ENCODE assay signal across 16 cellular contexts in genomic region chr19:35801828-35802227, GRCh38. TPM values are rescaled to one million over a fixed set of nuclear protein-coding genes. Genes with fewer than 3 reads are reported as not detected.
DNase-seq lines count a peak whose midpoint lies in the region; ATAC-seq and TF ChIP-seq lines count a peak whose summit lies in the region.
"Had no signal": no experiment of that assay in that cellular context is flagged by ENCODE, and none has a peak within 500 bp of the region (broad histone marks: within the 10 kb centered on the region; RNA-seq: fewer than 3 reads in every experiment).

No MANE protein-coding gene starts in this region.

- no peaks in the 10 kb centered on the region for H3K9me3 ChIP-seq in HEK293 (ENCODE audit: control insufficient read depth, insufficient read depth, low read depth, low read length)
- no peaks in the 10 kb centered on the region for H3K9me3 ChIP-seq in osteoblast (ENCODE audit: low read depth, low read length)
- peaks cover 0 to 4% (median 0%) of the 10 kb centered on the region in 12 donors for H3K9me3 ChIP-seq in heart left ventricle
- H3K9me3 ChIP-seq: BE2C, Caco-2 had no signal

- H3K4me3 ChIP-seq in HEK293 (ENCODE audit: low read depth, low read length) = no peak overlapping the region
- no peak overlapping the region for H3K4me3 ChIP-seq in osteoblast (ENCODE audit: insufficient read depth, low read length)
- no peak overlapping the region for H3K4me3 ChIP-seq in heart left ventricle
- H3K4me3 ChIP-seq: GM23338 had no signal

- H4K20me1 ChIP-seq in osteoblast (ENCODE audit: insufficient read depth, low read length) = no peaks in the 10 kb centered on the region

- no peak for TF ChIP-seq POLR2A in heart left ventricle (IDR thresholded peaks at IDR 0.05)

- WGBS in heart left ventricle, 4 donors = 48 to 65% (median 62%) methylated on average over 3 of the region's 3 CpGs

- H3K27me3 ChIP-seq in osteoblast (ENCODE audit: insufficient read depth, low read length) = peaks cover 14% of the 10 kb centered on the region
- H3K27me3 ChIP-seq in heart left ventricle = peaks cover 3 to 68% (median 16%) of the 10 kb centered on the region in 9 donors
- H3K27me3 ChIP-seq: BE2C had no signal

- no peaks in the 10 kb centered on the region for H3K36me3 ChIP-seq in HEK293 (ENCODE audit: control insufficient read depth in 2 of 2, insufficient read depth in 1 of 2, low read length in 2 of 2)
- H3K36me3 ChIP-seq in osteoblast (ENCODE audit: insufficient read depth, low read length) = no peaks in the 10 kb centered on the region
- H3K36me3 ChIP-seq in heart left ventricle = no peaks in the 10 kb centered on the region
- H3K36me3 ChIP-seq: BE2C had no signal

- H3K4me1 ChIP-seq in HEK293 (ENCODE audit: control insufficient read depth, insufficient read depth, low read length) (no peaks in the 10 kb centered on the region), osteoblast (ENCODE audit: insufficient read depth, low read length) (no peaks in the 10 kb centered on the region), heart left ventricle (peaks cover 0 to 7% (median 0%) of the 10 kb centered on the region in 12 donors)
- H3K4me1 ChIP-seq: BE2C, Caco-2 had no signal

- POLR2A ChIA-PET in HEK293 (lab: Yijun Ruan, JAX) = interaction anchor here (0.5 kb wide), 1 partner anchor 212 kb away, joined by 3 read pairs; the partner anchor contains the start of gene ALKBH6

- H2AFZ ChIP-seq in osteoblast (ENCODE audit: low read length) = no peak overlapping the region
- H2AFZ ChIP-seq: GM23338 had no signal

- CTCF ChIA-PET in HEK293 (lab: Yijun Ruan, JAX) = interaction anchor here (0.6 to 2.7 kb wide), 6 partner anchors 10 to 47 kb away, joined by 3 to 15 read pairs (median 4); no protein-coding TSS in a partner anchor

- intact Hi-C loops in heart left ventricle (cut with DNase I) = no loop called here

- no peaks in the 10 kb centered on the region for H3K79me2 ChIP-seq in osteoblast (ENCODE audit: insufficient read depth, low read length)

- no peak for TF ChIP-seq CTCF in HEK293 (tag by site-specific recombination; IDR thresholded peaks at IDR 0.05)
- no peak for TF ChIP-seq CTCF in osteoblast (IDR thresholded peaks at IDR 0.05; ENCODE audit: extremely low read depth, low read depth, low read length)
- no peak for TF ChIP-seq CTCF in heart left ventricle (IDR thresholded peaks at IDR 0.05)

- DNase-seq in osteoblast (ENCODE audit: insufficient read length, low spot score, missing footprints) = peak; percentile 27
- DNase-seq in NCI-H2107 (lab: John Stamatoyannopoulos, UW) = no peak
- DNase-seq in heart left ventricle = no peak
- DNase-seq: ACHN; BE2C; Caco-2; CD4-positive, alpha-beta T cell; DMS153; DMS79; GDM1 had no signal

- H3K27ac ChIP-seq in HEK293 (ENCODE audit: extremely low read depth, low read depth, low read length) (no peak overlapping the region), osteoblast (ENCODE audit: low read depth, low read length) (no peak overlapping the region), heart left ventricle (no peak overlapping the region)
- H3K27ac ChIP-seq: C4-2B, KMS-11 had no signal

- H3K4me2 ChIP-seq in osteoblast (ENCODE audit: insufficient read depth, low read length) = no peak overlapping the region
- H3K4me2 ChIP-seq: GM23338, KMS-11 had no signal

- ATAC-seq in heart left ventricle = no peak
- ATAC-seq: GM23338, HCT116 had no signal

TF ChIP-seq in HEK293, 187 proteins besides CTCF, POLR2A, EP300 and RAD21 (continues in another document):
- TF ChIP-seq TCF7L2 (IDR thresholded peaks at IDR 0.05; ENCODE audit: borderline replicate concordance, low read depth, low read length) = no peak
- 0 out of 2 replicates have a peak, but pooled peaks have one; percentile 61 for TF ChIP-seq ZNF280D (tag by site-specific recombination; IDR thresholded peaks at IDR 0.05)
- TF ChIP-seq PRDM4 (tag by site-specific recombination; IDR thresholded peaks at IDR 0.05) = no peak
- no peak for TF ChIP-seq AEBP2 (tag by site-specific recombination; IDR thresholded peaks at IDR 0.05; ENCODE audit: borderline replicate concordance)
- no peak for TF ChIP-seq ZSCAN4 (tag by site-specific recombination; IDR thresholded peaks at IDR 0.05)
- TF ChIP-seq ZNF423 (tag by site-specific recombination; IDR thresholded peaks at IDR 0.05) = no peak
- peak; percentile 31; the same call in 1 of the 2 replicates for TF ChIP-seq ZNF600 (tag by site-specific recombination; IDR thresholded peaks at IDR 0.05)
- no peak for TF ChIP-seq ZNF768 (tag by site-specific recombination; IDR thresholded peaks at IDR 0.05)
- no peak for TF ChIP-seq ZNF501 (tag by site-specific recombination; IDR thresholded peaks at IDR 0.05)
- no peak for TF ChIP-seq ZNF155 (tag by site-specific recombination; IDR thresholded peaks at IDR 0.05)

RNA-seq across cellular contexts. Expression of gene PRODH2, which starts 10.8 kb away (rescaled TPM):
- total RNA-seq in osteoblast = not detected in 2 replicates
- not detected for total RNA-seq in heart left ventricle
- polyA plus RNA-seq in heart left ventricle = not detected
- total RNA-seq: Caco-2; CD4-positive, alpha-beta T cell; Daoy; GM23338 had no signal
- polyA plus RNA-seq: GM23338 had no signal

RNA-seq across cellular contexts. Expression of gene ARHGAP33, which starts 26.5 kb away (rescaled TPM):
- 2.2 and 2.4 TPM in 2 replicates for total RNA-seq in osteoblast
- total RNA-seq in heart left ventricle = 1 to 10 TPM in 8 of 9 donors, under 1 TPM in 1; 0.50 to 7.8 (median 5.7) TPM
- polyA plus RNA-seq in heart left ventricle = 1 to 10 TPM; 3.2 to 3.4 TPM

RNA-seq across cellular contexts. Expression of gene PROSER3, which starts 43.9 kb away (rescaled TPM):
- total RNA-seq in osteoblast (5.8 and 6.2 TPM in 2 replicates), heart left ventricle (10 to 100 TPM in 4 of 9 donors, 1 to 10 TPM in 5; 1.9 to 19.7 (median 9.7) TPM)
- 10 to 100 TPM in 1 of 2 donors, 1 to 10 TPM in 1; 6.0 to 12.8 TPM for polyA plus RNA-seq in heart left ventricle

RNA-seq across cellular contexts. Expression of gene HSPB6, which starts 45.0 kb away (rescaled TPM):
- total RNA-seq in osteoblast (9.1 and 14.5 TPM in 2 replicates), heart left ventricle (1,000 to 10,000 TPM in 1 of 9 donors, 100 to 1,000 TPM in 8; 226 to 1,012 (median 652) TPM)
- polyA plus RNA-seq in heart left ventricle = 100 to 1,000 TPM; 156 to 457 TPM
- total RNA-seq: CD4-positive, alpha-beta T cell had no signal

RNA-seq across cellular contexts. Expression of gene NPHS1, which starts 50.5 kb away (rescaled TPM):
- total RNA-seq in osteoblast (not detected in 2 replicates), heart left ventricle (1 to 10 TPM in 1 of 9 donors, not detected in 8; 1.0 TPM)
- not detected for polyA plus RNA-seq in heart left ventricle
- total RNA-seq: Caco-2; CD4-positive, alpha-beta T cell; Daoy had no signal
